In genomic region chr6:127968394-127968793, GRCh38 we compare ENCODE assay signal across 22 cellular contexts.
DNase-seq lines count a peak whose midpoint lies in the region; ATAC-seq and TF ChIP-seq lines count a peak whose summit lies in the region.
"Had no signal": no experiment of that assay in that cellular context is flagged by ENCODE, and none has a peak within 500 bp of the region (broad histone marks: within the 10 kb centered on the region; RNA-seq: fewer than 3 reads in every experiment).

No MANE protein-coding gene starts in this region.

- H3K4me3 ChIP-seq in WERI-Rb-1 (ENCODE audit: low read depth, low read length) (no peak overlapping the region), MG63 (no peak overlapping the region)
- H3K4me3 ChIP-seq: HAP-1, SJSA1, spleen had no signal

- no peaks in the 10 kb centered on the region for H3K27me3 Mint-ChIP-seq in activated naive CD4-positive, alpha-beta T cell treated with anti-CD3 and anti-CD28 coated beads, Interleukin-2, amount 10 ng/mL, durations not matched to agents 7 days and 5 days
- H3K27me3 Mint-ChIP-seq in activated naive CD4-positive, alpha-beta T cell treated with anti-CD3 and anti-CD28 coated beads for 36 hours (ENCODE audit: low read depth), result no peaks in the 10 kb centered on the region
- no peaks in the 10 kb centered on the region for H3K27me3 Mint-ChIP-seq in activated naive CD8-positive, alpha-beta T cell treated with anti-CD3 and anti-CD28 coated beads for 36 hours
- H3K27me3 Mint-ChIP-seq in mesothelial cell of epicardium (ENCODE audit: low read depth) (no peaks in the 10 kb centered on the region), T-cell (no peaks in the 10 kb centered on the region)
- H3K27me3 Mint-ChIP-seq: stimulated activated memory B cell treated with anti-CD40 and anti-IgM and Interleukin-4, amounts not matched to agents 10 μg/mL and 1 μg/mL and 100 μg/mL, for 72 hours had no signal

- TF ChIP-seq CTCF in mesothelial cell of epicardium (IDR thresholded peaks at IDR 0.05; ENCODE audit: unreplicated experiment) (peak; percentile 47), WERI-Rb-1 (IDR thresholded peaks at IDR 0.05; ENCODE audit: low read depth, low read length) (no peak)

- peaks cover 16% of the 10 kb centered on the region for H3K9me3 Mint-ChIP-seq in activated naive CD4-positive, alpha-beta T cell treated with anti-CD3 and anti-CD28 coated beads, Interleukin-2, amount 10 ng/mL, durations not matched to agents 7 days and 5 days
- peaks cover 3% of the 10 kb centered on the region for H3K9me3 Mint-ChIP-seq in activated naive CD4-positive, alpha-beta T cell treated with anti-CD3 and anti-CD28 coated beads for 36 hours
- peaks cover 7% of the 10 kb centered on the region for H3K9me3 Mint-ChIP-seq in activated naive CD8-positive, alpha-beta T cell treated with anti-CD3 and anti-CD28 coated beads for 36 hours
- H3K9me3 Mint-ChIP-seq in mesothelial cell of epicardium (peaks cover 11% of the 10 kb centered on the region), T-cell (peaks cover 0 to 4% (median 0%) of the 10 kb centered on the region in 3 donors)
- H3K9me3 Mint-ChIP-seq: stimulated activated memory B cell treated with anti-CD40 and anti-IgM and Interleukin-4, amounts not matched to agents 10 μg/mL and 1 μg/mL and 100 μg/mL, for 72 hours had no signal

- ATAC-seq in T-cell (replicated peaks in 1 of 4), result no peak
- ATAC-seq: stimulated activated memory B cell treated with anti-CD40 and anti-IgM and Interleukin-4, amounts not matched to agents 10 μg/mL and 1 μg/mL and 100 μg/mL, for 72 hours had no signal

- peaks cover 64% of the 10 kb centered on the region for H3K4me1 Mint-ChIP-seq in activated naive CD4-positive, alpha-beta T cell treated with anti-CD3 and anti-CD28 coated beads, Interleukin-2, amount 10 ng/mL, durations not matched to agents 7 days and 5 days
- H3K4me1 Mint-ChIP-seq in activated naive CD4-positive, alpha-beta T cell treated with anti-CD3 and anti-CD28 coated beads for 36 hours (ENCODE audit: low read depth), result peaks cover 42% of the 10 kb centered on the region
- H3K4me1 Mint-ChIP-seq in activated naive CD8-positive, alpha-beta T cell treated with anti-CD3 and anti-CD28 coated beads for 36 hours, result peaks cover 45% of the 10 kb centered on the region
- no peaks in the 10 kb centered on the region for H3K4me1 Mint-ChIP-seq in mesothelial cell of epicardium
- H3K4me1 Mint-ChIP-seq in T-cell, result peaks cover 46 to 60% (median 57%) of the 10 kb centered on the region in 3 donors
- H3K4me1 Mint-ChIP-seq: stimulated activated memory B cell treated with anti-CD40 and anti-IgM and Interleukin-4, amounts not matched to agents 10 μg/mL and 1 μg/mL and 100 μg/mL, for 72 hours had no signal

- DNase-seq in activated naive CD4-positive, alpha-beta T cell treated with anti-CD3 and anti-CD28 coated beads, Interleukin-2, amount 10 ng/mL, durations not matched to agents 7 days and 5 days, result no peak
- DNase-seq in activated naive CD4-positive, alpha-beta T cell treated with anti-CD3 and anti-CD28 coated beads for 36 hours, result no peak
- DNase-seq in activated naive CD8-positive, alpha-beta T cell treated with anti-CD3 and anti-CD28 coated beads for 36 hours, result no peak
- no peak for DNase-seq in mesothelial cell of epicardium (ENCODE audit: low spot score in 2 of 2, unreplicated experiment in 2 of 2)
- DNase-seq in WERI-Rb-1, result no peak
- DNase-seq in T-cell, result no peak
- DNase-seq in MG63, result no peak
- DNase-seq in stimulated activated CD8-positive, alpha-beta memory T cell treated with anti-CD3 and anti-CD28 coated beads, Interleukin-4, amount 100 ng/mL, for 48 hours, result no peak
- DNase-seq: activated CD4-positive, alpha-beta T cell treated with anti-CD3 and anti-CD28 coated beads, Interleukin-2, amount 50 U/mL, for 4 hours; activated naive CD4-positive, alpha-beta T cell; dermis blood vessel endothelial cell; Kasumi-1; NCI-H1048; NCI-H187; NCI-H524 treated with DMSO at 0.1 percent for 48 hours; retina; spleen; stimulated activated CD4-positive, alpha-beta T cell treated with anti-CD3 and anti-CD28 coated beads, Interleukin-2, amount 100 ng/mL, for 48 hours had no signal

- H3K36me3 Mint-ChIP-seq in activated naive CD4-positive, alpha-beta T cell treated with anti-CD3 and anti-CD28 coated beads, Interleukin-2, amount 10 ng/mL, durations not matched to agents 7 days and 5 days, result peaks cover 23% of the 10 kb centered on the region
- no peaks in the 10 kb centered on the region for H3K36me3 Mint-ChIP-seq in activated naive CD4-positive, alpha-beta T cell treated with anti-CD3 and anti-CD28 coated beads for 36 hours (ENCODE audit: low read depth)
- H3K36me3 Mint-ChIP-seq in activated naive CD8-positive, alpha-beta T cell treated with anti-CD3 and anti-CD28 coated beads for 36 hours, result peaks cover 22% of the 10 kb centered on the region
- H3K36me3 Mint-ChIP-seq in mesothelial cell of epicardium (peaks cover 31% of the 10 kb centered on the region), T-cell (peaks cover 2% of the 10 kb centered on the region)
- H3K36me3 Mint-ChIP-seq: stimulated activated memory B cell treated with anti-CD40 and anti-IgM and Interleukin-4, amounts not matched to agents 10 μg/mL and 1 μg/mL and 100 μg/mL, for 72 hours had no signal

- CTCF ChIA-PET in activated naive CD4-positive, alpha-beta T cell treated with anti-CD3 and anti-CD28 coated beads, Interleukin-2, amount 10 ng/mL, durations not matched to agents 7 days and 5 days (lab: Charles Lee), result interaction anchor here (0.9 to 3.6 kb wide), 6 partner anchors 10 to 113 kb away, joined by 3 to 18 read pairs (median 8); partner anchors contain the start of gene THEMIS
- CTCF ChIA-PET in activated naive CD4-positive, alpha-beta T cell treated with anti-CD3 and anti-CD28 coated beads for 36 hours (lab: Charles Lee), result interaction anchor here (0.6 to 2.9 kb wide), 9 partner anchors 10 to 114 kb away, joined by 3 to 14 read pairs (median 3); partner anchors contain the start of gene THEMIS
- CTCF ChIA-PET in T-cell (lab: Charles Lee), result interaction anchor here in 1 of 2 donors (0.6 to 5.7 kb wide), 4 partner anchors 34 to 166 kb away, joined by 3 to 45 read pairs (median 4); no protein-coding TSS in a partner anchor

- no peaks in the 10 kb centered on the region for H3K36me3 ChIP-seq in WERI-Rb-1
- H3K36me3 ChIP-seq in MG63, result peaks cover 9% of the 10 kb centered on the region
- H3K36me3 ChIP-seq: HAP-1 had no signal

- intact Hi-C loops in activated naive CD4-positive, alpha-beta T cell treated with anti-CD3 and anti-CD28 coated beads for 36 hours (cut with micrococcal nuclease), result loop anchor here (5.0 kb wide), 1 partner anchor 359 kb away; no protein-coding TSS in a partner anchor

- H3K27ac ChIP-seq in WERI-Rb-1, result no peak overlapping the region
- H3K27ac ChIP-seq: HL-60, SJSA1, spleen had no signal

- peak overlapping the region; percentile 67 for H3K27ac Mint-ChIP-seq in activated naive CD4-positive, alpha-beta T cell treated with anti-CD3 and anti-CD28 coated beads, Interleukin-2, amount 10 ng/mL, durations not matched to agents 7 days and 5 days
- no peak overlapping the region for H3K27ac Mint-ChIP-seq in activated naive CD4-positive, alpha-beta T cell treated with anti-CD3 and anti-CD28 coated beads for 36 hours
- H3K27ac Mint-ChIP-seq in activated naive CD8-positive, alpha-beta T cell treated with anti-CD3 and anti-CD28 coated beads for 36 hours, result peak overlapping the region; percentile 87
- no peak overlapping the region for H3K27ac Mint-ChIP-seq in mesothelial cell of epicardium
- H3K27ac Mint-ChIP-seq in T-cell, result peak overlapping the region in 1 of 2 donors; percentile 75
- H3K27ac Mint-ChIP-seq: stimulated activated memory B cell treated with anti-CD40 and anti-IgM and Interleukin-4, amounts not matched to agents 10 μg/mL and 1 μg/mL and 100 μg/mL, for 72 hours had no signal

- H3K4me3 Mint-ChIP-seq in activated naive CD4-positive, alpha-beta T cell treated with anti-CD3 and anti-CD28 coated beads, Interleukin-2, amount 10 ng/mL, durations not matched to agents 7 days and 5 days, result no peak overlapping the region
- H3K4me3 Mint-ChIP-seq in activated naive CD4-positive, alpha-beta T cell treated with anti-CD3 and anti-CD28 coated beads for 36 hours, result no peak overlapping the region
- no peak overlapping the region for H3K4me3 Mint-ChIP-seq in activated naive CD8-positive, alpha-beta T cell treated with anti-CD3 and anti-CD28 coated beads for 36 hours
- H3K4me3 Mint-ChIP-seq in mesothelial cell of epicardium (no peak overlapping the region), T-cell (no peak overlapping the region)
- H3K4me3 Mint-ChIP-seq: stimulated activated memory B cell treated with anti-CD40 and anti-IgM and Interleukin-4, amounts not matched to agents 10 μg/mL and 1 μg/mL and 100 μg/mL, for 72 hours had no signal

- H3K9me3 ChIP-seq in WERI-Rb-1 (ENCODE audit: severe bottlenecking) (no peaks in the 10 kb centered on the region), MG63 (no peaks in the 10 kb centered on the region)
- H3K9me3 ChIP-seq: HAP-1, SJSA1, spleen had no signal

- POLR2A ChIA-PET in T-cell (lab: Charles Lee), result interaction anchor here (0.6 to 1.2 kb wide), 2 partner anchors 15 to 24 kb away, joined by 3 read pairs; no protein-coding TSS in a partner anchor

- no peaks in the 10 kb centered on the region for H3K27me3 ChIP-seq in WERI-Rb-1 (ENCODE audit: insufficient read depth, low read depth, severe bottlenecking)
- no peaks in the 10 kb centered on the region for H3K27me3 ChIP-seq in MG63
- H3K27me3 ChIP-seq: SJSA1, spleen had no signal

Comparison
In these comparisons a context has a peak if more than half of its experiments do, and no peak if none do; other contexts are left out.
1. H3K27ac Mint-ChIP-seq: peak in activated naive CD4-positive, alpha-beta T cell treated with anti-CD3 and anti-CD28 coated beads, Interleukin-2, amount 10 ng/mL, durations not matched to agents 7 days and 5 days (single experiment) and activated naive CD8-positive, alpha-beta T cell treated with anti-CD3 and anti-CD28 coated beads for 36 hours (single experiment); none in activated naive CD4-positive, alpha-beta T cell treated with anti-CD3 and anti-CD28 coated beads for 36 hours (single experiment) and mesothelial cell of epicardium (single experiment).